Comparison of ENCODE assay signal across 9 cellular contexts in genomic region chr17:68033636-68034451, GRCh38. TPM values are rescaled to one million over a fixed set of nuclear protein-coding genes. Genes with fewer than 3 reads are reported as not detected.
A peak's percentile ranks its signal among the peaks of the same experiment; 100 is the strongest.
DNase-seq lines count a peak whose midpoint lies in the region; ATAC-seq, FAIRE-seq and TF ChIP-seq lines count a peak whose summit lies in the region.
"Had no signal": no experiment of that assay in that cellular context is flagged by ENCODE, and none has a peak within 500 bp of the region (broad histone marks: within the 10 kb centered on the region; RNA-seq: fewer than 3 reads in every experiment).

No MANE protein-coding gene starts in this region.

- ATAC-seq in RWPE2 (ENCODE audit: low read depth): peak; percentile 23; the same call in 1 of the 3 replicates
- ATAC-seq in HG03460 (IDR thresholded peaks at IDR 0.05; ENCODE audit: unreplicated experiment): no peak

- no peak for FAIRE-seq in small intestine (lab: Jason Lieb, UNC)

- H3K4me3 ChIP-seq in RWPE2 (ENCODE audit: severe bottlenecking): no peak overlapping the region
- H3K4me3 ChIP-seq in small intestine (ENCODE audit: low read depth in 1 of 2, low read length in 2 of 2): no peak overlapping the region

- H3K9me3 ChIP-seq in RWPE2 (ENCODE audit: severe bottlenecking): no peaks in the 10 kb centered on the region
- H3K9me3 ChIP-seq in small intestine (ENCODE audit: control insufficient read depth, low read depth): no peaks in the 10 kb centered on the region

- no peak for TF ChIP-seq CTCF in RWPE2 (IDR thresholded peaks at IDR 0.05; ENCODE audit: poor library complexity, severe bottlenecking)

- H3K4me1 ChIP-seq in RWPE2 (ENCODE audit: insufficient read depth, poor library complexity, severe bottlenecking): peaks cover 12% of the 10 kb centered on the region
- no peaks in the 10 kb centered on the region for H3K4me1 ChIP-seq in small intestine (ENCODE audit: control insufficient read depth in 2 of 2, insufficient read depth in 1 of 2, low read depth in 1 of 2, low read length in 1 of 2)

- DNase-seq in SIG-M5 treated with dmso at 0.1 percent for 504 hours (lab: John Stamatoyannopoulos, UW; ENCODE audit: unreplicated experiment): peak; percentile 39
- DNase-seq in SIG-M5 (lab: John Stamatoyannopoulos, UW): no peak
- peak; percentile 5 for DNase-seq in RWPE2 (ENCODE audit: low spot score)
- DNase-seq in foreskin melanocyte: peak; percentile 94
- DNase-seq in small intestine: peak; percentile 3
- no peak for DNase-seq in occipital lobe (lab: John Stamatoyannopoulos, UW)
- no peak for DNase-seq in NCI-H1092 treated with DMSO at 0.1 percent for 48 hours (lab: John Stamatoyannopoulos, UW)
- DNase-seq: T-helper 9 cell had no signal

- 78 to 83% (median 79%) methylated on average over 7 of the region's 7 CpGs for WGBS in small intestine, 3 donors

- H3K27me3 ChIP-seq in RWPE2 (ENCODE audit: insufficient read depth, poor library complexity, severe bottlenecking) (no peaks in the 10 kb centered on the region), small intestine (ENCODE audit: control insufficient read depth in 2 of 2, insufficient read depth in 2 of 2, low read length in 2 of 2) (no peaks in the 10 kb centered on the region)

- peaks cover 27% of the 10 kb centered on the region for H3K36me3 ChIP-seq in RWPE2 (ENCODE audit: low read depth)
- H3K36me3 ChIP-seq in small intestine (ENCODE audit: control insufficient read depth in 2 of 2, insufficient read depth in 2 of 2, low read length in 2 of 2): no peaks in the 10 kb centered on the region

- H3K27ac ChIP-seq in RWPE2 (ENCODE audit: poor library complexity, severe bottlenecking): no peak overlapping the region
- no peak overlapping the region for H3K27ac ChIP-seq in small intestine (ENCODE audit: low read depth in 1 of 2, low read length in 1 of 2)

RNA-seq across cellular contexts. Expression of gene KPNA2, which starts 1.7 kb away (rescaled TPM):
- 10 to 100 TPM; 11.3 to 63.0 (median 12.1) TPM for polyA plus RNA-seq in small intestine
- 34.2 TPM for total RNA-seq in occipital lobe

RNA-seq across cellular contexts. Expression of gene C17orf58, which starts 37.6 kb away (rescaled TPM):
- 10 to 100 TPM in 1 of 3 donors, 1 to 10 TPM in 2; 9.4 to 13.1 (median 10.0) TPM for polyA plus RNA-seq in small intestine
- 34.9 TPM for total RNA-seq in occipital lobe

Comparison
In these comparisons a context has a peak if more than half of its experiments do, and no peak if none do; other contexts are left out.
1. DNase-seq: peak in SIG-M5 treated with dmso at 0.1 percent for 504 hours (single experiment), RWPE2 (single experiment), foreskin melanocyte (single experiment) and small intestine (single experiment); none in SIG-M5 (single experiment), occipital lobe (single experiment) and NCI-H1092 treated with DMSO at 0.1 percent for 48 hours (single experiment).